Comparison of ENCODE assay signal across 20 cellular contexts in genomic region chr11:77525455-77526091, GRCh38. TPM values are rescaled to one million over a fixed set of nuclear protein-coding genes. Genes with fewer than 3 reads are reported as not detected.
DNase-seq lines count a peak whose midpoint lies in the region; TF ChIP-seq lines count a peak whose summit lies in the region.
"Had no signal": no experiment of that assay in that cellular context is flagged by ENCODE, and none has a peak within 500 bp of the region (broad histone marks: within the 10 kb centered on the region; RNA-seq: fewer than 3 reads in every experiment).

No MANE protein-coding gene starts in this region.

- no peak overlapping the region for H3K4me3 ChIP-seq in BLaER1 treated with 17β-estradiol and CSF1 and Interleukin-3, amounts not matched to agents 10 nM and 100 nM
- H3K4me3 ChIP-seq in neural progenitor cell = no peak overlapping the region
- H3K4me3 ChIP-seq: lower lobe of right lung, upper lobe of right lung had no signal

- H3K9ac ChIP-seq in BLaER1 treated with 17β-estradiol and CSF1 and Interleukin-3, amounts not matched to agents 10 nM and 100 nM = no peak overlapping the region
- H3K9ac ChIP-seq in neural progenitor cell = no peak overlapping the region

- no peak overlapping the region for H3K4me3 Mint-ChIP-seq in neural progenitor cell
- H3K4me3 Mint-ChIP-seq: activated B cell treated with CpG ODN at 0.5 μM for 24 hours; naive thymus-derived CD4-positive, alpha-beta T cell; stimulated activated naive CD8-positive, alpha-beta T cell treated with anti-CD3 and anti-CD28 coated beads, Interleukin-15, Interleukin-2, amounts not matched to agents 100 ng/mL and 50 ng/mL, for 24 hours had no signal

- H3K9me3 ChIP-seq in BLaER1 treated with 17β-estradiol and CSF1 and Interleukin-3, amounts not matched to agents 10 nM and 100 nM (replicated peaks in 1 of 11) = 0 out of 22 replicates have a peak, but pooled peaks cover 0 to 3% (median 0%) of the 10 kb centered on the region in 11 experiments
- H3K9me3 ChIP-seq in neural progenitor cell (ENCODE audit: low read depth) = no peaks in the 10 kb centered on the region
- H3K9me3 ChIP-seq: lower lobe of right lung, upper lobe of right lung had no signal

- no peak overlapping the region for H2AFZ ChIP-seq in neural progenitor cell (replicated peaks)

- TF ChIP-seq CTCF in neural progenitor cell (IDR thresholded peaks at IDR 0.05) = no peak

- H3K4me1 Mint-ChIP-seq in neural progenitor cell = peaks cover 13% of the 10 kb centered on the region

- no peaks in the 10 kb centered on the region for H3K36me3 ChIP-seq in BLaER1 treated with 17β-estradiol and CSF1 and Interleukin-3, amounts not matched to agents 10 nM and 100 nM
- no peaks in the 10 kb centered on the region for H3K36me3 ChIP-seq in neural progenitor cell
- H3K36me3 ChIP-seq: lower lobe of right lung, upper lobe of right lung had no signal

- no peaks in the 10 kb centered on the region for H3K36me3 Mint-ChIP-seq in neural progenitor cell
- H3K36me3 Mint-ChIP-seq: naive thymus-derived CD4-positive, alpha-beta T cell had no signal

- no peak overlapping the region for H3K27ac ChIP-seq in BLaER1 treated with 17β-estradiol and CSF1 and Interleukin-3, amounts not matched to agents 10 nM and 100 nM
- peak overlapping the region; percentile 6 for H3K27ac ChIP-seq in neural progenitor cell
- H3K27ac ChIP-seq: foreskin keratinocyte, lower lobe of right lung, upper lobe of right lung had no signal

- H3K27ac Mint-ChIP-seq in neural progenitor cell = peak overlapping the region; percentile 19
- H3K27ac Mint-ChIP-seq: activated B cell treated with CpG ODN at 0.5 μM for 24 hours; naive thymus-derived CD4-positive, alpha-beta T cell; stimulated activated naive CD8-positive, alpha-beta T cell treated with anti-CD3 and anti-CD28 coated beads, Interleukin-15, Interleukin-2, amounts not matched to agents 100 ng/mL and 50 ng/mL, for 24 hours had no signal

- peaks cover 8 to 12% (median 9%) of the 10 kb centered on the region in 10 experiments; a peak in 17 of 20 replicates for H3K4me1 ChIP-seq in BLaER1 treated with 17β-estradiol and CSF1 and Interleukin-3, amounts not matched to agents 10 nM and 100 nM
- H3K4me1 ChIP-seq in neural progenitor cell = peaks cover 30% of the 10 kb centered on the region
- H3K4me1 ChIP-seq: foreskin keratinocyte, lower lobe of right lung, upper lobe of right lung had no signal

- peaks cover 28% of the 10 kb centered on the region for H3F3A ChIP-seq in neural progenitor cell (ENCODE audit: low read depth)

- H3K27me3 Mint-ChIP-seq in neural progenitor cell (ENCODE audit: insufficient read depth, low read depth) = no peaks in the 10 kb centered on the region
- H3K27me3 Mint-ChIP-seq: activated B cell treated with CpG ODN at 0.5 μM for 24 hours; stimulated activated naive CD8-positive, alpha-beta T cell treated with anti-CD3 and anti-CD28 coated beads, Interleukin-15, Interleukin-2, amounts not matched to agents 100 ng/mL and 50 ng/mL, for 24 hours had no signal

- H3K9me3 Mint-ChIP-seq in neural progenitor cell = no peaks in the 10 kb centered on the region
- H3K9me3 Mint-ChIP-seq: activated B cell treated with CpG ODN at 0.5 μM for 24 hours; naive thymus-derived CD4-positive, alpha-beta T cell; stimulated activated naive CD8-positive, alpha-beta T cell treated with anti-CD3 and anti-CD28 coated beads, Interleukin-15, Interleukin-2, amounts not matched to agents 100 ng/mL and 50 ng/mL, for 24 hours had no signal

- no peaks in the 10 kb centered on the region for H3K27me3 ChIP-seq in BLaER1 treated with 17β-estradiol and CSF1 and Interleukin-3, amounts not matched to agents 10 nM and 100 nM
- no peaks in the 10 kb centered on the region for H3K27me3 ChIP-seq in neural progenitor cell
- H3K27me3 ChIP-seq: foreskin keratinocyte, upper lobe of right lung had no signal

- DNase-seq in NCI-H69 (lab: John Stamatoyannopoulos, UW) (peak; percentile 24), foreskin melanocyte (peak; percentile 22), neural progenitor cell (ENCODE audit: low spot score) (no peak), kidney tubule cell (ENCODE audit: low spot score) (no peak), HK-2 (ENCODE audit: unreplicated experiment) (no peak), iPS-NIHi7 (ENCODE audit: extremely low spot score) (no peak)
- no peak for DNase-seq in NK-92 treated with Interleukin-12 subunit alpha and Interleukin-12 subunit beta, amount 100 ng/mL, for 24 hours (lab: John Stamatoyannopoulos, UW)
- DNase-seq: activated B cell treated with CpG ODN at 0.5 μM for 24 hours; activated effector memory CD4-positive, alpha-beta T cell treated with Interleukin-2 at 50 U/mL for 16 hours; aorta; EL; foreskin keratinocyte; lower lobe of right lung; naive thymus-derived CD4-positive, alpha-beta T cell; NCI-H1694 treated with DMSO at 0.1 percent for 48 hours; SHP77; T-helper 2 cell; upper lobe of right lung had no signal

- H3K4me2 ChIP-seq in BLaER1 treated with 17β-estradiol and CSF1 and Interleukin-3, amounts not matched to agents 10 nM and 100 nM = peak overlapping the region in 10 of 11 experiments; percentile 29 to 66 (median 36); a peak in 18 of 22 replicates
- peak overlapping the region; percentile 55 for H3K4me2 ChIP-seq in neural progenitor cell

- H3K79me2 ChIP-seq in neural progenitor cell (ENCODE audit: low read depth) = no peaks in the 10 kb centered on the region

- H4K20me1 ChIP-seq in BLaER1 treated with 17β-estradiol and CSF1 and Interleukin-3, amounts not matched to agents 10 nM and 100 nM = no peaks in the 10 kb centered on the region
- no peaks in the 10 kb centered on the region for H4K20me1 ChIP-seq in neural progenitor cell (ENCODE audit: low read depth)

RNA-seq across cellular contexts. Expression of gene PAK1, which starts 51.7 kb away (rescaled TPM):
- total RNA-seq in neural progenitor cell (ENCODE audit: low replicate concordance) = 44.8 and 52.1 TPM in 2 replicates

Comparison
In these comparisons a context has a peak if more than half of its experiments do, and no peak if none do; other contexts are left out.
1. DNase-seq: peak in NCI-H69 (single experiment) and foreskin melanocyte (single experiment); none in neural progenitor cell (single experiment), kidney tubule cell (single experiment), NK-92 treated with Interleukin-12 subunit alpha and Interleukin-12 subunit beta, amount 100 ng/mL, for 24 hours (single experiment), HK-2 (single experiment) and iPS-NIHi7 (single experiment).